8 cellular contexts compared by ENCODE assay signal in the genomic region with DNA sequence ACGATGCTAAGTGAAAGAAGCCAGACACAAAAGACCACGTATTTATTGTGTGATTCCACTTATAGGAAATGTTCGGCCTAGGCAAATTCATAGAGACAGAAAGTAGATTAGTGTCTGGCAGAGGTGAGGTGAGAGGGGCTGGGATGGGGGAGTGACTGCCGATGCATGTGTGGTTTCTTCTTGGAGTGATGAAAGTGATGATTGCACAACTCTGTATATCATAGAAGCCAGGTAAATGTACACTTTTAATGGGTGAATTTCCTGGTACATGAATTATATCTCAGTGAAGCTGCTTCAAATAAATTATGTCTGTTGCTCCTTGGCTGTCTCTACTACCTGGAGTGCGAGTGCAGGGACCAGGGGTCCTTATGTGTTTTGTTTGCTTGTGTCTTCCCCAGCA.
"Had no signal": no experiment of that assay in that cellular context is flagged by ENCODE, and none has a peak within 500 bp of the region (broad histone marks: within the 10 kb centered on the region; RNA-seq: fewer than 3 reads in every experiment).

No MANE protein-coding gene starts in this region.

- H3K4me2 ChIP-seq: GM23338, KMS-11 had no signal

- DNase-seq: H9, HCEC 1CT, KBM-7 had no signal

- H3K9ac ChIP-seq: KMS-11 had no signal

- ATAC-seq: GM23338 had no signal

- H2AFZ ChIP-seq: GM23338 had no signal

- FAIRE-seq: H1, H54, HTR-8/SVneo had no signal

- H3K4me3 ChIP-seq: GM23338 had no signal

- H3K27ac ChIP-seq: KMS-11 had no signal
